Comparison of ENCODE assay signal across 18 cellular contexts in the genomic region with DNA sequence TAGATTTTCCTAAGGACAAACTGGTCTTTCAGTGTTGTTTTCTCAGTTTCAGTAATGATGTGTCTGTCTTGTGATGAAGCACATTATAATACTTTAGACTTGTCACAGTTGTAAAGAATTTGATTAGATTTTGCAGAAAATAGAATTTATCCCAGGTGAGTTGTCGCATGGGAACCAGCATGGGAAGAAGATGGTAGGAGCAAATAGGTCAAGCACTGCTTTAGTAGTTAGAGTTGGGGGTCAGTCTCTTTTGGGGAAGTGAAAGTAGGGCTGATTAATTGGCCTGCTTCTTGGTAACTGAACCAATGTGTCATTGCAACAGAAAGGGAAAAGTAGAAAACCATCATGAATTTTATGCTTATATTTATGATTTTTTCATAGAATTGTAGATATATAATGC.
A peak's percentile ranks its signal among the peaks of the same experiment; 100 is the strongest.
DNase-seq lines count a peak whose midpoint lies in the region; ATAC-seq and FAIRE-seq lines count a peak whose summit lies in the region.
"Had no signal": no experiment of that assay in that cellular context is flagged by ENCODE, and none has a peak within 500 bp of the region (broad histone marks: within the 10 kb centered on the region; RNA-seq: fewer than 3 reads in every experiment).

No MANE protein-coding gene starts in this region.

- no peak overlapping the region for H3K27ac ChIP-seq in SJCRH30

- DNase-seq in head of caudate nucleus, result no peak
- DNase-seq in SJCRH30, result no peak
- no peak for DNase-seq in midbrain (lab: John Stamatoyannopoulos, UW)
- DNase-seq: activated CD4-positive, alpha-beta T cell treated with anti-CD3 and anti-CD28 coated beads for 48 hours; central memory CD4-positive, alpha-beta T cell; DMS153; NCI-H1930; NCI-H526 treated with DMSO at 0.1 percent for 48 hours; posterior cingulate gyrus; stimulated activated naive CD8-positive, alpha-beta T cell treated with anti-CD3 and anti-CD28 coated beads, Interleukin-15, amount 100 ng/mL, for 72 hours had no signal

- ATAC-seq in GM18909 (IDR thresholded peaks at IDR 0.05; ENCODE audit: poor library complexity, unreplicated experiment), result peak; percentile 71
- peak; percentile 93 for ATAC-seq in GM21786 (IDR thresholded peaks at IDR 0.05; ENCODE audit: unreplicated experiment)
- ATAC-seq in HG03460 (IDR thresholded peaks at IDR 0.05; ENCODE audit: unreplicated experiment), result peak; percentile 80
- ATAC-seq in HG02970 (IDR thresholded peaks at IDR 0.05; ENCODE audit: low FRiP score, unreplicated experiment), result no peak
- ATAC-seq: left lobe of liver; stimulated activated naive CD8-positive, alpha-beta T cell treated with anti-CD3 and anti-CD28 coated beads, Interleukin-15, amount 100 ng/mL, for 72 hours had no signal

- H3K27me3 ChIP-seq in SJCRH30, result no peaks in the 10 kb centered on the region

- intact Hi-C loops in head of caudate nucleus (cut with DNase I), result no loop called here

- peak; percentile 68 for FAIRE-seq in islet of Langerhans (lab: Jason Lieb, UNC)
- FAIRE-seq: H1 had no signal

- H3K4me3 ChIP-seq in SJCRH30, result no peak overlapping the region
- H3K4me3 ChIP-seq: smooth muscle cell had no signal

- H3K4me1 ChIP-seq in SJCRH30, result no peaks in the 10 kb centered on the region

- no peaks in the 10 kb centered on the region for H3K9me3 ChIP-seq in SJCRH30 (replicated peaks)

- H3K36me3 ChIP-seq in SJCRH30, result peaks cover 8% of the 10 kb centered on the region; the same call in 1 of the 2 replicates
